In the genomic region with DNA sequence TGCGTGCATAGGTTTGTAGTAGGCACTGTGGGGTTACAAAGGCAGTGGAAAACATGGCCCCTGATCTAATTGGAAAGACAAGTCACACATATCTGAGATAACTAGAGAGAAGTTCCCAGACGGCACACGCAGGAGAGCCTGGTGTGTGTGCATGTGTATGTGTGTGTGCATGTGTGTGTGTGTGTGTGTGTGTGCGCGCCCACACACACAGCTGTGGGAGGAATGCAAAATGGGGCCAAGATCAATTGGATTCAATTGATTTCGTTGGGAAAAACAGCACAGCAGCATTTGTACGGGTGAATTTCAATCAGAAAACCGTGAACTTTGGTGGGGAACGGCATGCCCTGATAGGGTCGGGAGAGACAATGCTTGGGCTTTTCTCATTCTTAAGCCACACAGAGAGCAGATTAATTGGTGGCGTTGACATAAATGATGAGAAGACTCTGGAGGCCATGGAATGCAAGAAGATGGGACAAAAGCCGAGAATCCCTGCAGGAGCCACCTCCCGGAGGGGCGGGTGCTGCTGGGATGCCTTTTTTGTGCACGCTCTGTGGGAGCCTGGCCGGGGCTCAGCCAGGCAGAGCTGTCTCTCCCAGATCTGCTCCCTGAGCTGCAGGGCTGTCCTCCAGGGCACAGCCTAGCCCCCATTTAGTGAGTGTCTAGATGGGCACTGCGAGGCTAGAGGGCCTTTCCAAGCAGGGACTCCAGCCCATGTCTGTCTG, we compare ENCODE assay signal across 17 cellular contexts.
"Had no signal": no experiment of that assay in that cellular context is flagged by ENCODE, and none has a peak within 500 bp of the region (broad histone marks: within the 10 kb centered on the region; RNA-seq: fewer than 3 reads in every experiment).

No MANE protein-coding gene starts in this region.

- H3K9me3 Mint-ChIP-seq: type B pancreatic cell had no signal

- H3K27ac ChIP-seq: colonic mucosa, heart left ventricle, suprapubic skin, thyroid gland, uterus had no signal

- H3K9me3 ChIP-seq: colonic mucosa, suprapubic skin, thyroid gland, uterus had no signal

- H3K4me2 ChIP-seq: smooth muscle cell had no signal

- H3K36me3 ChIP-seq: colonic mucosa, heart left ventricle, suprapubic skin, thyroid gland, uterus had no signal

- H3K4me1 ChIP-seq: colonic mucosa, heart left ventricle, suprapubic skin, thyroid gland, uterus had no signal

- H3K4me3 Mint-ChIP-seq: naive thymus-derived CD4-positive, alpha-beta T cell; nephron progenitor cell; type B pancreatic cell had no signal

- DNase-seq: colonic mucosa; dermis blood vessel endothelial cell; foreskin melanocyte; heart left ventricle; hippocampal formation; left colon; mammary epithelial cell; naive thymus-derived CD4-positive, alpha-beta T cell; nephron progenitor cell; right cardiac atrium; stimulated activated CD4-positive, alpha-beta T cell treated with anti-CD3 and anti-CD28 coated beads, Interleukin-2, amount 100 ng/mL, for 48 hours; stimulated activated naive CD8-positive, alpha-beta T cell treated with anti-CD3 and anti-CD28 coated beads, Interleukin-15, Interleukin-2, amounts not matched to agents 100 U/mL and 50 U/mL, for 24 hours; thyroid gland; uterus had no signal

- ATAC-seq: heart left ventricle; left colon; naive thymus-derived CD4-positive, alpha-beta T cell; right cardiac atrium; stimulated activated naive CD8-positive, alpha-beta T cell treated with anti-CD3 and anti-CD28 coated beads, Interleukin-15, Interleukin-2, amounts not matched to agents 100 U/mL and 50 U/mL, for 24 hours had no signal

- H3K4me3 ChIP-seq: colonic mucosa, heart left ventricle, smooth muscle cell, suprapubic skin, thyroid gland, uterus had no signal

- H3K4me1 Mint-ChIP-seq: naive thymus-derived CD4-positive, alpha-beta T cell had no signal

- H3K36me3 Mint-ChIP-seq: naive thymus-derived CD4-positive, alpha-beta T cell; type B pancreatic cell had no signal

- H3K27me3 ChIP-seq: colonic mucosa, thyroid gland, uterus had no signal

- H3K27ac Mint-ChIP-seq: naive thymus-derived CD4-positive, alpha-beta T cell; nephron progenitor cell; type B pancreatic cell had no signal
